8 cellular contexts compared by ENCODE assay signal in genomic region chr1:206050655-206051235, GRCh38. TPM values are rescaled to one million over a fixed set of nuclear protein-coding genes. Genes with fewer than 3 reads are reported as not detected.
A peak's percentile ranks its signal among the peaks of the same experiment; 100 is the strongest.
DNase-seq lines count a peak whose midpoint lies in the region; ATAC-seq and TF ChIP-seq lines count a peak whose summit lies in the region.

No MANE protein-coding gene starts in this region.

- no peaks in the 10 kb centered on the region for H3K4me1 ChIP-seq in uterus

- TF ChIP-seq CTCF in uterus (IDR thresholded peaks at IDR 0.05), result no peak

- no peaks in the 10 kb centered on the region for H3K36me3 Mint-ChIP-seq in naive thymus-derived CD8-positive, alpha-beta T cell

- H3K27me3 ChIP-seq in uterus, result no peaks in the 10 kb centered on the region

- peak overlapping the region in 6 of 10 donors; percentile 13 to 72 (median 41) for H3K4me3 Mint-ChIP-seq in naive thymus-derived CD8-positive, alpha-beta T cell

- H3K9me3 ChIP-seq in uterus, result no peaks in the 10 kb centered on the region

- intact Hi-C loops in uterus (cut with DNase I; ENCODE audit: low total_unique reads), result no loop called here

- H3K4me3 ChIP-seq in uterus, result no peak overlapping the region

- peaks cover 6 to 62% (median 17%) of the 10 kb centered on the region in 4 donors for H3K4me1 Mint-ChIP-seq in naive thymus-derived CD8-positive, alpha-beta T cell

- DNase-seq in GF-D8 (lab: John Stamatoyannopoulos, UW) (peak; percentile 92), KG1 (lab: John Stamatoyannopoulos, UW) (peak; percentile 27), uterus (no peak), globus pallidus (ENCODE audit: low spot score) (no peak), NCI-H1092 treated with DMSO at 0.1 percent for 48 hours (lab: John Stamatoyannopoulos, UW) (no peak)
- peak in 2 of 3 experiments; percentile 10 to 31 for DNase-seq in activated CD8-positive, alpha-beta memory T cell treated with anti-CD3 and anti-CD28 coated beads for 48 hours (ENCODE audit: low read depth in 2 of 3, low spot score in 2 of 3)
- peak in 6 of 10 donors; percentile 7 to 72 (median 20) for DNase-seq in naive thymus-derived CD8-positive, alpha-beta T cell

- H3K36me3 ChIP-seq in uterus, result no peaks in the 10 kb centered on the region

- no peak for TF ChIP-seq POLR2A in uterus (IDR thresholded peaks at IDR 0.05)

- ATAC-seq in GM21526 (IDR thresholded peaks at IDR 0.05; ENCODE audit: low FRiP score, unreplicated experiment), result peak; percentile 72
- peak; percentile 89 to 90 for ATAC-seq in naive thymus-derived CD8-positive, alpha-beta T cell

- peak overlapping the region in 6 of 10 donors; percentile 3 to 84 (median 64) for H3K27ac Mint-ChIP-seq in naive thymus-derived CD8-positive, alpha-beta T cell

- no peak overlapping the region for H3K27ac ChIP-seq in uterus

- POLR2A ChIA-PET in naive thymus-derived CD8-positive, alpha-beta T cell (lab: Charles Lee), result no interaction called here

- peaks cover 0 to 4% (median 0%) of the 10 kb centered on the region in 5 donors for H3K27me3 Mint-ChIP-seq in naive thymus-derived CD8-positive, alpha-beta T cell

- H3K9me3 Mint-ChIP-seq in naive thymus-derived CD8-positive, alpha-beta T cell, result no peaks in the 10 kb centered on the region

RNA-seq across cellular contexts. Expression of gene RHEX, which starts 2.2 kb away (rescaled TPM):
- under 1 TPM in 1 of 2 experiments, not detected in 1; 0.52 TPM for total RNA-seq in naive thymus-derived CD8-positive, alpha-beta T cell
- polyA plus RNA-seq in naive thymus-derived CD8-positive, alpha-beta T cell, result not detected
- 1 to 10 TPM in 3 of 4 donors, not detected in 1; 3.6 to 6.4 (median 5.6) TPM for total RNA-seq in uterus

RNA-seq across cellular contexts. Expression of gene CTSE, which starts 27.1 kb away (rescaled TPM):
- total RNA-seq in naive thymus-derived CD8-positive, alpha-beta T cell, result not detected
- not detected for polyA plus RNA-seq in naive thymus-derived CD8-positive, alpha-beta T cell
- total RNA-seq in uterus, result under 1 TPM in 1 of 4 donors, not detected in 3; 0.21 TPM

RNA-seq across cellular contexts. Expression of gene RAB7B, which starts 47.5 kb away (rescaled TPM):
- not detected for total RNA-seq in naive thymus-derived CD8-positive, alpha-beta T cell
- not detected for polyA plus RNA-seq in naive thymus-derived CD8-positive, alpha-beta T cell
- total RNA-seq in uterus, result 10 to 100 TPM in 2 of 4 donors, 1 to 10 TPM in 1, under 1 TPM in 1; 0.26 to 22.5 (median 8.0) TPM

Comparison
In these comparisons a context has a peak if more than half of its experiments do, and no peak if none do; other contexts are left out.
1. DNase-seq: peak in GF-D8 (single experiment), KG1 (single experiment), activated CD8-positive, alpha-beta memory T cell treated with anti-CD3 and anti-CD28 coated beads for 48 hours (2 of 3) and naive thymus-derived CD8-positive, alpha-beta T cell (6 of 10); none in uterus (0 of 2), globus pallidus (single experiment) and NCI-H1092 treated with DMSO at 0.1 percent for 48 hours (single experiment).